15 cellular contexts compared by ENCODE assay signal in the genomic region with DNA sequence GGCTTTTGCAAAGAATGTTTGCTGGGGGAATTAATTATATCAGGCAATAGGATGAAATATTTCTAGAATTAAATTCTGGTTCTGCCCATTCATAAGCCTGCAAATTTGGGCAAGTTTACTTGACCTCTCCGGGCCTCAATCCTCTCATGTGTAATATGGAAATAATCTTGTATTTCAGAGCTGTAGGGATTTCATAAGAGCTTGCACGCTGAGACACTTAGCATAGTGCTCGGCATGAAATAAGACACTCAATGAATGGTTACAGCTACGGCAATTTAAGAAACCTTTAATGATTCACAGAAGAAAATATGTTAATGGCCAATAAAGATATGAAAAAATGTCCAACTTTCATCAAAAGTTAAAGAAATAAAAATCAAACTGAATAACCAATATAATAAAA. TPM values are rescaled to one million over a fixed set of nuclear protein-coding genes. Genes with fewer than 3 reads are reported as not detected.
"Had no signal": no experiment of that assay in that cellular context is flagged by ENCODE, and none has a peak within 500 bp of the region (broad histone marks: within the 10 kb centered on the region; RNA-seq: fewer than 3 reads in every experiment).

No MANE protein-coding gene starts in this region.

- H3K27me3 ChIP-seq: foreskin keratinocyte, hepatocyte, neutrophil had no signal

- H2AFZ ChIP-seq: hepatocyte had no signal

- H3K4me3 ChIP-seq: coronary artery, hepatocyte had no signal

- H3K9me3 Mint-ChIP-seq: naive thymus-derived CD8-positive, alpha-beta T cell had no signal

- ATAC-seq: foreskin keratinocyte; left cardiac atrium; naive thymus-derived CD8-positive, alpha-beta T cell; right cardiac atrium had no signal

- H3K9me3 ChIP-seq: neutrophil had no signal

- H3K27ac ChIP-seq: coronary artery, foreskin keratinocyte, hepatocyte had no signal

- H3K27ac Mint-ChIP-seq: naive thymus-derived CD8-positive, alpha-beta T cell had no signal

- H3K79me2 ChIP-seq: hepatocyte had no signal

- H3K4me2 ChIP-seq: hepatocyte had no signal

- DNase-seq: central memory CD4-positive, alpha-beta T cell; effector CD4-positive, alpha-beta T cell; foreskin keratinocyte; head of caudate nucleus; kidney; left cardiac atrium; mammary epithelial cell; naive thymus-derived CD8-positive, alpha-beta T cell; posterior cingulate gyrus; right cardiac atrium; stimulated activated CD4-positive, alpha-beta T cell treated with anti-CD3 and anti-CD28 coated beads, Interleukin-4, amount 100 ng/mL, for 4 hours; stimulated activated naive CD4-positive, alpha-beta T cell had no signal

- H3K27me3 Mint-ChIP-seq: naive thymus-derived CD8-positive, alpha-beta T cell had no signal

- H3K4me3 Mint-ChIP-seq: naive thymus-derived CD8-positive, alpha-beta T cell had no signal

RNA-seq across cellular contexts. Expression of gene PITPNM3, which starts 40.6 kb away (rescaled TPM):
- polyA plus RNA-seq: naive thymus-derived CD8-positive, alpha-beta T cell had no signal
